ENCODE assay signal across 8 cellular contexts in genomic region chrX:111645195-111645594, GRCh38. TPM values are rescaled to one million over a fixed set of nuclear protein-coding genes. Genes with fewer than 3 reads are reported as not detected.
DNase-seq lines count a peak whose midpoint lies in the region; TF ChIP-seq lines count a peak whose summit lies in the region.
"Not testable (repeated sequence)": the region's sequence is repeated elsewhere in the genome, so short reads cannot be mapped to it uniquely, and the experiment has no call there.

No MANE protein-coding gene starts in this region.

- dilution Hi-C loops in mammary epithelial cell (cut with HindIII; ENCODE audit: low sequenced_read_pairs): not testable (repeated sequence)

- not testable (repeated sequence) for TF ChIP-seq CTCF in mammary epithelial cell (conservative IDR thresholded peaks at IDR 0.05 in 1 of 2, IDR thresholded peaks at IDR 0.05 in 1 of 2; ENCODE audit: extremely low read depth in 1 of 2, insufficient read depth in 1 of 2, low read depth in 1 of 2, low read length in 2 of 2)

- H3K27ac ChIP-seq in mammary epithelial cell (ENCODE audit: insufficient read depth, low read depth, low read length): not testable (repeated sequence)

- H3K9me3 Mint-ChIP-seq in T-helper 2 cell treated with Interferon-gamma antibody and Interleukin-4, amounts not matched to agents 5 μg/mL and 100 μg/mL, for 36 hours; activated CD4-positive, alpha-beta memory T cell treated with anti-CD3 and anti-CD28 coated beads, Interleukin-2, amount 10 ng/mL, durations not matched to agents 7 days and 5 days; activated naive CD4-positive, alpha-beta T cell treated with anti-CD3 and anti-CD28 coated beads for 36 hours: not testable (repeated sequence)

- not testable (repeated sequence) for H3K36me3 ChIP-seq in mammary epithelial cell (ENCODE audit: insufficient read depth, low read length)

- CTCF ChIA-PET in activated CD4-positive, alpha-beta memory T cell treated with anti-CD3 and anti-CD28 coated beads, Interleukin-2, amount 10 ng/mL, durations not matched to agents 7 days and 5 days (lab: Charles Lee); activated naive CD4-positive, alpha-beta T cell treated with anti-CD3 and anti-CD28 coated beads for 36 hours (lab: Charles Lee); mammary epithelial cell (lab: Charles Lee; ENCODE audit: low non-redundant PET): not testable (repeated sequence)

- POLR2A ChIA-PET in activated CD4-positive, alpha-beta memory T cell treated with anti-CD3 and anti-CD28 coated beads, Interleukin-2, amount 10 ng/mL, durations not matched to agents 7 days and 5 days (lab: Charles Lee): not testable (repeated sequence)

- not testable (repeated sequence) for BruUV-seq in mammary epithelial cell (replicated peaks; lab: Mats Ljungman, UMichigan)

- not testable (repeated sequence) for H3K4me3 Mint-ChIP-seq in T-helper 2 cell treated with Interferon-gamma antibody and Interleukin-4, amounts not matched to agents 5 μg/mL and 100 μg/mL, for 36 hours; activated CD4-positive, alpha-beta memory T cell treated with anti-CD3 and anti-CD28 coated beads, Interleukin-2, amount 10 ng/mL, durations not matched to agents 7 days and 5 days; activated naive CD4-positive, alpha-beta T cell treated with anti-CD3 and anti-CD28 coated beads for 36 hours

- H3K27me3 ChIP-seq in mammary epithelial cell (ENCODE audit: insufficient read depth, low read length): not testable (repeated sequence)

- in situ Hi-C loops in mammary epithelial cell (cut with MboI; ENCODE audit: low sequenced_read_pairs in 2 of 2): not testable (repeated sequence)

- H3K27ac Mint-ChIP-seq in T-helper 2 cell treated with Interferon-gamma antibody and Interleukin-4, amounts not matched to agents 5 μg/mL and 100 μg/mL, for 36 hours; activated CD4-positive, alpha-beta memory T cell treated with anti-CD3 and anti-CD28 coated beads, Interleukin-2, amount 10 ng/mL, durations not matched to agents 7 days and 5 days; activated naive CD4-positive, alpha-beta T cell treated with anti-CD3 and anti-CD28 coated beads for 36 hours: not testable (repeated sequence)

- not testable (repeated sequence) for H3K9me3 ChIP-seq in mammary epithelial cell (replicated peaks; ENCODE audit: insufficient read depth, low read length)

- not testable (repeated sequence) for H3K36me3 Mint-ChIP-seq in T-helper 2 cell treated with Interferon-gamma antibody and Interleukin-4, amounts not matched to agents 5 μg/mL and 100 μg/mL, for 36 hours (ENCODE audit: low read depth); activated CD4-positive, alpha-beta memory T cell treated with anti-CD3 and anti-CD28 coated beads, Interleukin-2, amount 10 ng/mL, durations not matched to agents 7 days and 5 days (ENCODE audit: low read depth); activated naive CD4-positive, alpha-beta T cell treated with anti-CD3 and anti-CD28 coated beads for 36 hours (ENCODE audit: low read depth)

- not testable (repeated sequence) for H3K27me3 Mint-ChIP-seq in T-helper 2 cell treated with Interferon-gamma antibody and Interleukin-4, amounts not matched to agents 5 μg/mL and 100 μg/mL, for 36 hours (ENCODE audit: low read depth); activated CD4-positive, alpha-beta memory T cell treated with anti-CD3 and anti-CD28 coated beads, Interleukin-2, amount 10 ng/mL, durations not matched to agents 7 days and 5 days; activated naive CD4-positive, alpha-beta T cell treated with anti-CD3 and anti-CD28 coated beads for 36 hours (ENCODE audit: low read depth)

- H3K4me3 ChIP-seq in mammary epithelial cell (replicated peaks in 1 of 3; ENCODE audit: insufficient read depth in 1 of 3, low read depth in 2 of 3, low read length in 3 of 3): not testable (repeated sequence)

- not testable (repeated sequence) for H3K4me2 ChIP-seq in mammary epithelial cell (ENCODE audit: insufficient read depth, low read depth, low read length)

- H3K9ac ChIP-seq in mammary epithelial cell (ENCODE audit: insufficient read depth, low read length): not testable (repeated sequence)

- DNase-seq in ELF-1 (ENCODE audit: low read depth, low spot score) (peak; percentile 2), mammary epithelial cell (peak; percentile 5), erythroblast (lab: John Stamatoyannopoulos, UW) (peak; percentile 0 to 1), kidney tubule cell (ENCODE audit: low spot score) (peak; percentile 16), renal cortical epithelial cell (ENCODE audit: low read depth) (peak; percentile 1)
- DNase-seq in T-helper 2 cell treated with Interferon-gamma antibody and Interleukin-4, amounts not matched to agents 5 μg/mL and 100 μg/mL, for 36 hours (ENCODE audit: low spot score): peak; percentile 26
- DNase-seq in activated CD4-positive, alpha-beta memory T cell treated with anti-CD3 and anti-CD28 coated beads, Interleukin-2, amount 10 ng/mL, durations not matched to agents 7 days and 5 days: peak; percentile 15
- DNase-seq in activated naive CD4-positive, alpha-beta T cell treated with anti-CD3 and anti-CD28 coated beads for 36 hours: peak; percentile 4

- not testable (repeated sequence) for H3K79me2 ChIP-seq in mammary epithelial cell (ENCODE audit: insufficient read depth, low read length)

- 35% methylated on average over 2 of the region's 3 CpGs for WGBS in mammary epithelial cell (ENCODE audit: low coverage, missing lambda C conversion rate)

- intact Hi-C loops in activated naive CD4-positive, alpha-beta T cell treated with anti-CD3 and anti-CD28 coated beads for 36 hours (cut with micrococcal nuclease); mammary epithelial cell (cut with micrococcal nuclease): not testable (repeated sequence)

- not testable (repeated sequence) for H3K4me1 ChIP-seq in mammary epithelial cell (ENCODE audit: insufficient read depth, low read length)

- not testable (repeated sequence) for H2AFZ ChIP-seq in mammary epithelial cell (ENCODE audit: low read depth, low read length)

- H3K4me1 Mint-ChIP-seq in T-helper 2 cell treated with Interferon-gamma antibody and Interleukin-4, amounts not matched to agents 5 μg/mL and 100 μg/mL, for 36 hours (ENCODE audit: low read depth); activated naive CD4-positive, alpha-beta T cell treated with anti-CD3 and anti-CD28 coated beads for 36 hours (ENCODE audit: low read depth): not testable (repeated sequence)
- peaks cover 12% of the 10 kb centered on the region for H3K4me1 Mint-ChIP-seq in activated CD4-positive, alpha-beta memory T cell treated with anti-CD3 and anti-CD28 coated beads, Interleukin-2, amount 10 ng/mL, durations not matched to agents 7 days and 5 days

- not testable (repeated sequence) for H4K20me1 ChIP-seq in mammary epithelial cell (ENCODE audit: insufficient read depth, low read length)

- not testable (repeated sequence) for TF ChIP-seq POLR2A in erythroblast (IDR thresholded peaks at IDR 0.05; ENCODE audit: low read length)

RNA-seq across cellular contexts. Expression of gene ALG13, which starts 35.8 kb away (rescaled TPM):
- 10 to 100 TPM; 36.1 to 39.4 TPM for total RNA-seq in activated CD4-positive, alpha-beta memory T cell treated with anti-CD3 and anti-CD28 coated beads, Interleukin-2, amount 10 ng/mL, durations not matched to agents 7 days and 5 days
- total RNA-seq in activated naive CD4-positive, alpha-beta T cell treated with anti-CD3 and anti-CD28 coated beads for 36 hours: 10 to 100 TPM; 44.7 to 47.8 TPM
- total RNA-seq in mammary epithelial cell (10 to 100 TPM; 36.2 to 45.5 TPM), renal cortical epithelial cell (36.8 and 47.7 TPM in 2 replicates)
- polyA plus RNA-seq in mammary epithelial cell: 33.1 TPM
- polyA minus RNA-seq in mammary epithelial cell: 80.4 TPM
